In genomic region chr11:60563553-60564235, GRCh38 we compare ENCODE assay signal across 10 cellular contexts. TPM values are rescaled to one million over a fixed set of nuclear protein-coding genes. Genes with fewer than 3 reads are reported as not detected.
DNase-seq lines count a peak whose midpoint lies in the region; ATAC-seq, FAIRE-seq and TF ChIP-seq lines count a peak whose summit lies in the region.
"Had no signal": no experiment of that assay in that cellular context is flagged by ENCODE, and none has a peak within 500 bp of the region (broad histone marks: within the 10 kb centered on the region; RNA-seq: fewer than 3 reads in every experiment).

No MANE protein-coding gene starts in this region.

- peak; percentile 48 for FAIRE-seq in GM12891 (lab: Jason Lieb, UNC)
- FAIRE-seq: K562 had no signal

- H3K9me3 Mint-ChIP-seq in activated CD8-positive, alpha-beta T cell treated with anti-CD3 and anti-CD28 coated beads, Interleukin-2, amount 10 ng/mL, durations not matched to agents 7 days and 5 days (ENCODE audit: insufficient read depth): peaks cover 21% of the 10 kb centered on the region
- H3K9me3 Mint-ChIP-seq in endothelial cell (ENCODE audit: unreplicated experiment): no peaks in the 10 kb centered on the region

- peaks cover 8% of the 10 kb centered on the region for H3K4me1 Mint-ChIP-seq in activated CD8-positive, alpha-beta T cell treated with anti-CD3 and anti-CD28 coated beads, Interleukin-2, amount 10 ng/mL, durations not matched to agents 7 days and 5 days (ENCODE audit: low read depth)
- no peaks in the 10 kb centered on the region for H3K4me1 Mint-ChIP-seq in endothelial cell (ENCODE audit: unreplicated experiment)
- H3K4me1 Mint-ChIP-seq: activated naive CD8-positive, alpha-beta T cell treated with anti-CD3 and anti-CD28 coated beads, Interleukin-2, amount 50 U/mL, for 24 hours had no signal

- H3K36me3 Mint-ChIP-seq in activated CD8-positive, alpha-beta T cell treated with anti-CD3 and anti-CD28 coated beads, Interleukin-2, amount 10 ng/mL, durations not matched to agents 7 days and 5 days (ENCODE audit: low read depth): peaks cover 3% of the 10 kb centered on the region
- H3K36me3 Mint-ChIP-seq in endothelial cell (ENCODE audit: low read depth, unreplicated experiment): no peaks in the 10 kb centered on the region

- peak overlapping the region; percentile 78 for H3K27ac Mint-ChIP-seq in activated CD8-positive, alpha-beta T cell treated with anti-CD3 and anti-CD28 coated beads, Interleukin-2, amount 10 ng/mL, durations not matched to agents 7 days and 5 days
- H3K27ac Mint-ChIP-seq in endothelial cell (ENCODE audit: unreplicated experiment): no peak overlapping the region
- H3K27ac Mint-ChIP-seq: activated naive CD8-positive, alpha-beta T cell treated with anti-CD3 and anti-CD28 coated beads, Interleukin-2, amount 50 U/mL, for 24 hours had no signal

- H3K4me3 Mint-ChIP-seq in activated CD8-positive, alpha-beta T cell treated with anti-CD3 and anti-CD28 coated beads, Interleukin-2, amount 10 ng/mL, durations not matched to agents 7 days and 5 days: no peak overlapping the region
- H3K4me3 Mint-ChIP-seq in endothelial cell (ENCODE audit: unreplicated experiment): no peak overlapping the region
- H3K4me3 Mint-ChIP-seq: activated naive CD8-positive, alpha-beta T cell treated with anti-CD3 and anti-CD28 coated beads, Interleukin-2, amount 50 U/mL, for 24 hours had no signal

- no peak overlapping the region for H3K27ac ChIP-seq in 22Rv1

- no peak for TF ChIP-seq POLR2A in GM12891 (IDR thresholded peaks at IDR 0.05; ENCODE audit: low read depth, low read length)

- ATAC-seq in activated CD8-positive, alpha-beta T cell treated with anti-CD3 and anti-CD28 coated beads, Interleukin-2, amount 10 ng/mL, durations not matched to agents 7 days and 5 days: no peak
- ATAC-seq: activated naive CD8-positive, alpha-beta T cell treated with anti-CD3 and anti-CD28 coated beads, Interleukin-2, amount 50 U/mL, for 24 hours; K562 had no signal

- POLR2A ChIA-PET in activated CD8-positive, alpha-beta T cell treated with anti-CD3 and anti-CD28 coated beads, Interleukin-2, amount 10 ng/mL, durations not matched to agents 7 days and 5 days (lab: Charles Lee): no interaction called here
- POLR2A ChIA-PET in GM10248 (lab: Yijun Ruan, JAX): no interaction called here

- 0 out of 2 replicates have a peak, but pooled peaks have one; percentile 10 for TF ChIP-seq CTCF in 22Rv1 (IDR thresholded peaks at IDR 0.05)
- TF ChIP-seq CTCF in GM10248 (IDR thresholded peaks at IDR 0.05; ENCODE audit: control extremely low read depth, extremely low read depth, low read depth, missing control alignments): no peak
- no peak for TF ChIP-seq CTCF in endothelial cell (IDR thresholded peaks at IDR 0.05; ENCODE audit: unreplicated experiment)

- CTCF ChIA-PET in activated CD8-positive, alpha-beta T cell treated with anti-CD3 and anti-CD28 coated beads, Interleukin-2, amount 10 ng/mL, durations not matched to agents 7 days and 5 days (lab: Charles Lee): no interaction called here
- CTCF ChIA-PET in GM10248 (lab: Yijun Ruan, JAX): no interaction called here

- peaks cover 2% of the 10 kb centered on the region for H3K27me3 Mint-ChIP-seq in activated CD8-positive, alpha-beta T cell treated with anti-CD3 and anti-CD28 coated beads, Interleukin-2, amount 10 ng/mL, durations not matched to agents 7 days and 5 days (ENCODE audit: low read depth)
- peaks cover 2% of the 10 kb centered on the region for H3K27me3 Mint-ChIP-seq in endothelial cell (ENCODE audit: unreplicated experiment)

- DNase-seq in GM12891 (ENCODE audit: insufficient read length, low spot score): no peak
- DNase-seq in NCI-H1417 (lab: John Stamatoyannopoulos, UW): peak; percentile 1 to 81 (median 43)
- peak; percentile 33 for DNase-seq in activated CD8-positive, alpha-beta T cell treated with anti-CD3 and anti-CD28 coated beads, Interleukin-2, amount 10 ng/mL, durations not matched to agents 7 days and 5 days
- no peak for DNase-seq in NCI-H1694 treated with DMSO at 0.1 percent for 48 hours (lab: John Stamatoyannopoulos, UW)
- DNase-seq in GM10248 (ENCODE audit: extremely low spot score): no peak
- DNase-seq in endothelial cell (ENCODE audit: low spot score): no peak
- no peak for DNase-seq in HPDE6-E6E7 (ENCODE audit: extremely low spot score)
- DNase-seq: activated naive CD8-positive, alpha-beta T cell treated with anti-CD3 and anti-CD28 coated beads, Interleukin-2, amount 50 U/mL, for 24 hours had no signal

TF ChIP-seq in GM12891, 5 proteins besides CTCF, POLR2A, EP300 and RAD21:
- TF ChIP-seq POU2F2 (IDR thresholded peaks at IDR 0.05; ENCODE audit: low read depth, low read length) (0 out of 2 replicates have a peak, but pooled peaks have one; percentile 14), TAF1 (IDR thresholded peaks at IDR 0.05; ENCODE audit: low read depth, low read length) (no peak)

RNA-seq across cellular contexts. Expression of gene MS4A13, which starts 48.5 kb away (rescaled TPM):
- polyA plus RNA-seq in GM12891 (2012; ENCODE audit: low read depth, missing spikeins): not detected
- not detected for total RNA-seq in activated CD8-positive, alpha-beta T cell treated with anti-CD3 and anti-CD28 coated beads, Interleukin-2, amount 10 ng/mL, durations not matched to agents 7 days and 5 days
- total RNA-seq in endothelial cell (ENCODE audit: unreplicated experiment): not detected
- total RNA-seq: K562 had no signal

Comparison
In these comparisons a context has a peak if more than half of its experiments do, and no peak if none do; other contexts are left out.
1. DNase-seq: peak in NCI-H1417 (3 of 3) and activated CD8-positive, alpha-beta T cell treated with anti-CD3 and anti-CD28 coated beads, Interleukin-2, amount 10 ng/mL, durations not matched to agents 7 days and 5 days (single experiment); none in GM12891 (single experiment), NCI-H1694 treated with DMSO at 0.1 percent for 48 hours (single experiment), GM10248 (single experiment), endothelial cell (single experiment) and HPDE6-E6E7 (single experiment).